6 cellular contexts compared by ENCODE assay signal in genomic region chr11:19806251-19806650, GRCh38.
"Had no signal": no experiment of that assay in that cellular context is flagged by ENCODE, and none has a peak within 500 bp of the region (broad histone marks: within the 10 kb centered on the region; RNA-seq: fewer than 3 reads in every experiment).

No MANE protein-coding gene starts in this region.

- H3K9me3 Mint-ChIP-seq: GM23338, H9 had no signal

- H3K4me2 ChIP-seq: GM23338 had no signal

- DNase-seq: H9, HCEC 1CT had no signal

- ATAC-seq: GM23338 had no signal

- FAIRE-seq: H1, H54, HTR-8/SVneo had no signal

- H2AFZ ChIP-seq: GM23338 had no signal

- H3K4me3 ChIP-seq: GM23338 had no signal

- H3K4me3 Mint-ChIP-seq: GM23338, H9 had no signal

- H3K27ac Mint-ChIP-seq: GM23338 had no signal
